1 cellular context compared by ENCODE assay signal in the genomic region with DNA sequence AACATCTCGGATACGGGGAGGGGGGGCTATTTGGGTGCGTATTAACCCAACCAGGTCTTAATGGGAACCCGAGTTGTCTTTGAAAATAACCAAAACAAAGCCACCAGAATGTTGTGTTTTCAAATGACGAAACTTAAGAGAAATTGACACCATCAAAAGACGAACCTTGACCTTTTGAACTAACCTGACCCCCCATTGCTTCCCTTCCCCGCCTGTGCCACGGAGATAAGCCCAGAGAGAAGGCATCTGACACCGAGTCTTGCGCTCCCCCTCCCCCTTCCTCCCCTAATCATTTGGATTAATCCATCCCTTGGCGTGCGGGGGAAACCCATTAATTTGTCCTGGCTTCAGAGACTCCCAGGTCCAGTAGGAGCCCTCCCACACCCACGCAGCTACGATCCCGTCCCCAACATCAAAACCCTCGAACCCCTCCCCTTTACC.
TF ChIP-seq lines count a peak whose summit lies in the region.

No MANE protein-coding gene starts in this region.

TF ChIP-seq in HepG2, 621 proteins besides CTCF, POLR2A, EP300 and RAD21 (continued from another document and continues in another):
- TF ChIP-seq ZNF33A (CRISPR knock-in tag; IDR thresholded peaks at IDR 0.05; ENCODE audit: borderline replicate concordance) (no peak; the same call in 1 of the 2 replicates), SOX6 (IDR thresholded peaks at IDR 0.05) (no peak), SOX6 (CRISPR knock-in tag; IDR thresholded peaks at IDR 0.05) (peak; percentile 75; the same call in 1 of the 2 replicates), ZFP36L1 (CRISPR knock-in tag; IDR thresholded peaks at IDR 0.05) (no peak), ATAD3A (CRISPR knock-in tag; IDR thresholded peaks at IDR 0.05) (no peak), GFI1 (CRISPR knock-in tag; IDR thresholded peaks at IDR 0.05; ENCODE audit: borderline replicate concordance) (0 out of 2 replicates have a peak, but pooled peaks have one; percentile 3), ZNF274 (CRISPR knock-in tag; IDR thresholded peaks at IDR 0.05) (no peak), CCDC6 (CRISPR knock-in tag; IDR thresholded peaks at IDR 0.05) (peak; percentile 21; the same call in 1 of the 2 replicates), SIN3A (IDR thresholded peaks at IDR 0.05; ENCODE audit: borderline replicate concordance, low read depth, low read length) (peak; percentile 68; the same call in 1 of the 2 replicates), PAF1 (CRISPR knock-in tag; IDR thresholded peaks at IDR 0.05) (no peak), PRDM10 (CRISPR knock-in tag; IDR thresholded peaks at IDR 0.05; ENCODE audit: low read depth) (peak; percentile 96), ZNF468 (CRISPR knock-in tag; IDR thresholded peaks at IDR 0.05) (no peak), ZNF496 (CRISPR knock-in tag; IDR thresholded peaks at IDR 0.05; ENCODE audit: insufficient replicate concordance) (no peak), ZSCAN25 (CRISPR knock-in tag; IDR thresholded peaks at IDR 0.05) (no peak), BHLHE40 (IDR thresholded peaks at IDR 0.05; ENCODE audit: low read length) (peak; percentile 20; the same call in 1 of the 2 replicates), FOXP1 (IDR thresholded peaks at IDR 0.05) (no peak), FOXP1 (CRISPR knock-in tag; IDR thresholded peaks at IDR 0.05) (peak; percentile 53; the same call in 1 of the 2 replicates), CEBPG (CRISPR knock-in tag; IDR thresholded peaks at IDR 0.05) (peak; percentile 79), HNF4A (CRISPR knock-in tag; IDR thresholded peaks at IDR 0.05) (peak; percentile 72), MED1 (CRISPR knock-in tag; IDR thresholded peaks at IDR 0.05) (0 out of 2 replicates have a peak, but pooled peaks have one; percentile 25), HNF1A (IDR thresholded peaks at IDR 0.05; ENCODE audit: low read depth) (no peak), HNF1A (CRISPR knock-in tag; IDR thresholded peaks at IDR 0.05; ENCODE audit: borderline replicate concordance) (no peak), ZXDC (CRISPR knock-in tag; IDR thresholded peaks at IDR 0.05) (peak; percentile 56; the same call in 1 of the 2 replicates), CENPT (CRISPR knock-in tag; IDR thresholded peaks at IDR 0.05; ENCODE audit: low read depth) (no peak), KMT2B (CRISPR knock-in tag; IDR thresholded peaks at IDR 0.05) (0 out of 2 replicates have a peak, but pooled peaks have one; percentile 20), RFX1 (IDR thresholded peaks at IDR 0.05) (no peak), TCF7 (IDR thresholded peaks at IDR 0.05; ENCODE audit: low read depth) (peak; percentile 55; the same call in 1 of the 2 replicates), ZFYVE20 (CRISPR knock-in tag; IDR thresholded peaks at IDR 0.05; ENCODE audit: borderline replicate concordance, low read depth) (no peak), SP140L (CRISPR knock-in tag; IDR thresholded peaks at IDR 0.05; ENCODE audit: borderline replicate concordance) (no peak), ZNF280B (CRISPR knock-in tag; IDR thresholded peaks at IDR 0.05; ENCODE audit: borderline replicate concordance) (no peak), NCOA2 (CRISPR knock-in tag; IDR thresholded peaks at IDR 0.05) (peak; percentile 52), LCORL (IDR thresholded peaks at IDR 0.05) (0 out of 2 replicates have a peak, but pooled peaks have one; percentile 9), LCORL (CRISPR knock-in tag; IDR thresholded peaks at IDR 0.05) (no peak; the same call in 1 of the 2 replicates), MIER3 (CRISPR knock-in tag; IDR thresholded peaks at IDR 0.05; ENCODE audit: borderline replicate concordance) (peak; percentile 22; the same call in 1 of the 2 replicates), SOX13 (IDR thresholded peaks at IDR 0.05) (peak; percentile 43; the same call in 1 of the 2 replicates), SOX13 (CRISPR knock-in tag; conservative IDR thresholded peaks at IDR 0.05 in 1 of 2, IDR thresholded peaks at IDR 0.05 in 1 of 2) (peak in 1 of 2 experiments; percentile 60; a peak in 2 of 4 replicates)
- TF ChIP-seq, protein P1, sequence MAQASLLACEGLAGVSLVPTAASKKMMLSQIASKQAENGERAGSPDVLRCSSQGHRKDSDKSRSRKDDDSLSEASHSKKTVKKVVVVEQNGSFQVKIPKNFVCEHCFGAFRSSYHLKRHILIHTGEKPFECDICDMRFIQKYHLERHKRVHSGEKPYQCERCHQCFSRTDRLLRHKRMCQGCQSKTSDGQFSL (CRISPR knock-in tag; IDR thresholded peaks at IDR 0.05): no peak
- TF ChIP-seq, protein P2, sequence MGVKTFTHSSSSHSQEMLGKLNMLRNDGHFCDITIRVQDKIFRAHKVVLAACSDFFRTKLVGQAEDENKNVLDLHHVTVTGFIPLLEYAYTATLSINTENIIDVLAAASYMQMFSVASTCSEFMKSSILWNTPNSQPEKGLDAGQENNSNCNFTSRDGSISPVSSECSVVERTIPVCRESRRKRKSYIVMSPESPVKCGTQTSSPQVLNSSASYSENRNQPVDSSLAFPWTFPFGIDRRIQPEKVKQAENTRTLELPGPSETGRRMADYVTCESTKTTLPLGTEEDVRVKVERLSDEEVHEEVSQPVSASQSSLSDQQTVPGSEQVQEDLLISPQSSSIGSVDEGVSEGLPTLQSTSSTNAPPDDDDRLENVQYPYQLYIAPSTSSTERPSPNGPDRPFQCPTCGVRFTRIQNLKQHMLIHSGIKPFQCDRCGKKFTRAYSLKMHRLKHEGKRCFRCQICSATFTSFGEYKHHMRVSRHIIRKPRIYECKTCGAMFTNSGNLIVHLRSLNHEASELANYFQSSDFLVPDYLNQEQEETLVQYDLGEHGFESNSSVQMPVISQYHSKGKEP (CRISPR knock-in tag; IDR thresholded peaks at IDR 0.05): no peak
- TF ChIP-seq, protein P3, sequence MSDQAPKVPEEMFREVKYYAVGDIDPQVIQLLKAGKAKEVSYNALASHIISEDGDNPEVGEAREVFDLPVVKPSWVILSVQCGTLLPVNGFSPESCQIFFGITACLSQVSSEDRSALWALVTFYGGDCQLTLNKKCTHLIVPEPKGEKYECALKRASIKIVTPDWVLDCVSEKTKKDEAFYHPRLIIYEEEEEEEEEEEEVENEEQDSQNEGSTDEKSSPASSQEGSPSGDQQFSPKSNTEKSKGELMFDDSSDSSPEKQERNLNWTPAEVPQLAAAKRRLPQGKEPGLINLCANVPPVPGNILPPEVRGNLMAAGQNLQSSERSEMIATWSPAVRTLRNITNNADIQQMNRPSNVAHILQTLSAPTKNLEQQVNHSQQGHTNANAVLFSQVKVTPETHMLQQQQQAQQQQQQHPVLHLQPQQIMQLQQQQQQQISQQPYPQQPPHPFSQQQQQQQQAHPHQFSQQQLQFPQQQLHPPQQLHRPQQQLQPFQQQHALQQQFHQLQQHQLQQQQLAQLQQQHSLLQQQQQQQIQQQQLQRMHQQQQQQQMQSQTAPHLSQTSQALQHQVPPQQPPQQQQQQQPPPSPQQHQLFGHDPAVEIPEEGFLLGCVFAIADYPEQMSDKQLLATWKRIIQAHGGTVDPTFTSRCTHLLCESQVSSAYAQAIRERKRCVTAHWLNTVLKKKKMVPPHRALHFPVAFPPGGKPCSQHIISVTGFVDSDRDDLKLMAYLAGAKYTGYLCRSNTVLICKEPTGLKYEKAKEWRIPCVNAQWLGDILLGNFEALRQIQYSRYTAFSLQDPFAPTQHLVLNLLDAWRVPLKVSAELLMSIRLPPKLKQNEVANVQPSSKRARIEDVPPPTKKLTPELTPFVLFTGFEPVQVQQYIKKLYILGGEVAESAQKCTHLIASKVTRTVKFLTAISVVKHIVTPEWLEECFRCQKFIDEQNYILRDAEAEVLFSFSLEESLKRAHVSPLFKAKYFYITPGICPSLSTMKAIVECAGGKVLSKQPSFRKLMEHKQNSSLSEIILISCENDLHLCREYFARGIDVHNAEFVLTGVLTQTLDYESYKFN (CRISPR knock-in tag; conservative IDR thresholded peaks at IDR 0.05): peak; percentile 72
- TF ChIP-seq, protein P4, sequence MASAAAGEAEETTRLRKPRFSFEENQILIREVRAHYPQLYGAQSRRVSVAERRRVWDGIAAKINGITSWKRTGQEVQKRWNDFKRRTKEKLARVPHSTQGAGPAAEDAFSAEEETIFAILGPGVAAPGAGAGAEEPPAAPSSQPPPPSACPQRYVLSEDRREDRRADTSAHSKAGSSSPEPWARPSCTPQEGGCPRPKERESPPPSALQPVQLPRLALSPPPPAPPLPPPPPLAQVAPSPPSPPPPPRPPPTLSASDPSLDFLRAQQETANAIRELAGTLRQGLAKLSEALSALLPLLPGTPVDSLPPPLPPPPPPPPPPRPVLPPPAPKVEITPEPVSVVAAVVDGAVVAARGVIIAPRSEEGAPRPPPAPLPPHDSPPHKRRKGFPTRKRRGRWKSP (CRISPR knock-in tag; IDR thresholded peaks at IDR 0.05): peak; percentile 9; the same call in 1 of the 2 replicates
- TF ChIP-seq, protein P5, sequence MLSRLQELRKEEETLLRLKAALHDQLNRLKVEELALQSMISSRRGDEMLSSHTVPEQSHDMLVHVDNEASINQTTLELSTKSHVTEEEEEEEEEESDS (CRISPR knock-in tag; IDR thresholded peaks at IDR 0.05; ENCODE audit: borderline replicate concordance): 0 out of 2 replicates have a peak, but pooled peaks have one; percentile 8
